Comparison of ENCODE assay signal across 1 cellular context in genomic region chr6:64299176-64299575, GRCh38.
A peak's percentile ranks its signal among the peaks of the same experiment; 100 is the strongest.
TF ChIP-seq lines count a peak whose summit lies in the region.

No MANE protein-coding gene starts in this region.

TF ChIP-seq in HepG2, 621 proteins besides CTCF, POLR2A, EP300 and RAD21 (continued from another document):
- TF ChIP-seq SETDB1 (CRISPR knock-in tag; IDR thresholded peaks at IDR 0.05; ENCODE audit: borderline replicate concordance): peak; percentile 97; the same call in 1 of the 2 replicates
TF ChIP-seq in HepG2: peak in this region for 5.
